In the genomic region with DNA sequence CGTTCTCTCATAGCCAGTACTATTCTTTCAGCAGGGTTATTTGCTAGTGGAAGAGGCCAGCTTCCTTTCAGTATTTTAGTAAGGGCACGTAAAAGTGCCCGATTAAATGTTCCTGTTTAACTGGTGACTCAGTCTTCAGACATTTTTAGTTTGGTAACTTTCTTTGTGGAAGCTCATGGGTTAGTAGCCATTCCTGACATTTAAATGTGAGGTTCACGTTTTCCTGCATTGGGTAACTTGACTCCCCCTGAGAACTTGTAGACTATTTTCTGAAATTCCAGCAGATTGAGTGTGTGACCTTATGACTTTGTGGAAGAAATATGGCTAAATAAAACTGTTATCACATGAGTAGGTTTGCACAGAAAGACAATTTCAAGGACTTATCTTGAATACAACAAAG, we compare ENCODE assay signal across 11 cellular contexts. TPM values are rescaled to one million over a fixed set of nuclear protein-coding genes. Genes with fewer than 3 reads are reported as not detected.
A peak's percentile ranks its signal among the peaks of the same experiment; 100 is the strongest.
DNase-seq lines count a peak whose midpoint lies in the region; ATAC-seq and TF ChIP-seq lines count a peak whose summit lies in the region.
"Had no signal": no experiment of that assay in that cellular context is flagged by ENCODE, and none has a peak within 500 bp of the region (broad histone marks: within the 10 kb centered on the region; RNA-seq: fewer than 3 reads in every experiment).

No MANE protein-coding gene starts in this region.

- no peak overlapping the region for H3K4ac ChIP-seq in trophoblast cell (ENCODE audit: low read depth, low read length)

- H2BK12ac ChIP-seq in trophoblast cell (ENCODE audit: low read length) = no peak overlapping the region

- H4K12ac ChIP-seq in trophoblast cell (ENCODE audit: low read depth, low read length) = no peak overlapping the region

- peak overlapping the region in 5 of 7 donors; percentile 31 to 81 (median 66) for H3K27ac Mint-ChIP-seq in CD14-positive monocyte
- H3K27ac Mint-ChIP-seq in activated naive CD4-positive, alpha-beta T cell treated with anti-CD3 and anti-CD28 coated beads for 36 hours = no peak overlapping the region
- no peak overlapping the region for H3K27ac Mint-ChIP-seq in activated CD4-positive, alpha-beta T cell treated with anti-CD3 and anti-CD28 coated beads, Interleukin-2, amount 10 ng/mL, durations not matched to agents 24 days and 14 days

- H3K79me2 ChIP-seq in trophoblast cell (ENCODE audit: control insufficient read depth, insufficient read depth, low read length, poor library complexity) = peaks cover 2% of the 10 kb centered on the region

- H2BK5ac ChIP-seq in trophoblast cell (ENCODE audit: low read depth, low read length, poor library complexity) = no peak overlapping the region

- peaks cover 0 to 3% of the 10 kb centered on the region in 2 experiments for H3K36me3 ChIP-seq in trophoblast cell (ENCODE audit: control insufficient read depth in 1 of 2, insufficient read depth in 2 of 2, low read length in 2 of 2)

- H4K91ac ChIP-seq in trophoblast cell (ENCODE audit: low read depth, low read length) = no peak overlapping the region

- H3K27ac ChIP-seq in foreskin keratinocyte (peak overlapping the region; percentile 32), trophoblast cell (ENCODE audit: low read depth, low read length) (peak overlapping the region; percentile 26)

- peaks cover 46% of the 10 kb centered on the region for H3K4me1 ChIP-seq in foreskin keratinocyte
- H3K4me1 ChIP-seq in trophoblast cell (ENCODE audit: control insufficient read depth in 1 of 2, insufficient read depth in 2 of 2, low read length in 2 of 2) = peaks cover 29 to 32% of the 10 kb centered on the region in 2 experiments

- DNase-seq in CD14-positive monocyte (ENCODE audit: low spot score) = no peak
- DNase-seq in SW 1271 (lab: John Stamatoyannopoulos, UW) = peak; percentile 46 to 89
- peak; percentile 66 to 85 for DNase-seq in foreskin keratinocyte
- peak in 1 of 2 donors; percentile 60 for DNase-seq in trophoblast cell
- no peak for DNase-seq in activated naive CD4-positive, alpha-beta T cell treated with anti-CD3 and anti-CD28 coated beads for 36 hours
- no peak for DNase-seq in activated T-cell treated with anti-CD3 and anti-CD28 coated beads, Interleukin-2, amount 50 U/mL, for 48 hours
- DNase-seq in activated CD4-positive, alpha-beta T cell treated with anti-CD3 and anti-CD28 coated beads, Interleukin-2, amount 10 ng/mL, durations not matched to agents 24 days and 14 days = no peak
- DNase-seq in Kasumi-1 (lab: John Stamatoyannopoulos, UW) = no peak
- DNase-seq: DMS53, mucosa of descending colon, SIG-M5 had no signal

- H3K4me3 ChIP-seq in trophoblast cell (ENCODE audit: low read depth, low read length) = no peak overlapping the region
- H3K4me3 ChIP-seq: mucosa of descending colon had no signal

- H3K79me1 ChIP-seq in trophoblast cell (ENCODE audit: low read length) = peaks cover 16% of the 10 kb centered on the region

- peaks cover 57% of the 10 kb centered on the region for H3K4me1 Mint-ChIP-seq in CD14-positive monocyte
- peaks cover 40% of the 10 kb centered on the region for H3K4me1 Mint-ChIP-seq in activated naive CD4-positive, alpha-beta T cell treated with anti-CD3 and anti-CD28 coated beads for 36 hours (ENCODE audit: low read depth)
- peaks cover 18% of the 10 kb centered on the region for H3K4me1 Mint-ChIP-seq in activated CD4-positive, alpha-beta T cell treated with anti-CD3 and anti-CD28 coated beads, Interleukin-2, amount 10 ng/mL, durations not matched to agents 24 days and 14 days

- H2AFZ ChIP-seq in trophoblast cell (ENCODE audit: insufficient read depth, low read length, poor library complexity) = no peak overlapping the region

- CTCF ChIA-PET in activated naive CD4-positive, alpha-beta T cell treated with anti-CD3 and anti-CD28 coated beads for 36 hours (lab: Charles Lee) = interaction anchor here (1.2 kb wide), 1 partner anchor 24 kb away, joined by 3 read pairs; no protein-coding TSS in a partner anchor

- H3K9ac ChIP-seq in trophoblast cell (ENCODE audit: low read length) = no peak overlapping the region

- no peaks in the 10 kb centered on the region for H3K9me3 Mint-ChIP-seq in CD14-positive monocyte
- no peaks in the 10 kb centered on the region for H3K9me3 Mint-ChIP-seq in activated naive CD4-positive, alpha-beta T cell treated with anti-CD3 and anti-CD28 coated beads for 36 hours
- H3K9me3 Mint-ChIP-seq in activated CD4-positive, alpha-beta T cell treated with anti-CD3 and anti-CD28 coated beads, Interleukin-2, amount 10 ng/mL, durations not matched to agents 24 days and 14 days = no peaks in the 10 kb centered on the region

- intact Hi-C loops in CD14-positive monocyte (cut with micrococcal nuclease) = no loop called here
- intact Hi-C loops in activated naive CD4-positive, alpha-beta T cell treated with anti-CD3 and anti-CD28 coated beads for 36 hours (cut with micrococcal nuclease) = no loop called here
- intact Hi-C loops in activated CD4-positive, alpha-beta T cell treated with anti-CD3 and anti-CD28 coated beads, Interleukin-2, amount 10 ng/mL, durations not matched to agents 24 days and 14 days (cut with micrococcal nuclease) = no loop called here

- H2BK120ac ChIP-seq in trophoblast cell (ENCODE audit: insufficient read depth, low read length, poor library complexity) = no peak overlapping the region

- no peak overlapping the region for H3K4me3 Mint-ChIP-seq in CD14-positive monocyte
- H3K4me3 Mint-ChIP-seq in activated naive CD4-positive, alpha-beta T cell treated with anti-CD3 and anti-CD28 coated beads for 36 hours = no peak overlapping the region
- no peak overlapping the region for H3K4me3 Mint-ChIP-seq in activated CD4-positive, alpha-beta T cell treated with anti-CD3 and anti-CD28 coated beads, Interleukin-2, amount 10 ng/mL, durations not matched to agents 24 days and 14 days

- no peak overlapping the region for H4K8ac ChIP-seq in trophoblast cell (ENCODE audit: low read depth, low read length)

- H3K36me3 Mint-ChIP-seq in CD14-positive monocyte = peaks cover 66 to 81% of the 10 kb centered on the region in 2 donors
- H3K36me3 Mint-ChIP-seq in activated naive CD4-positive, alpha-beta T cell treated with anti-CD3 and anti-CD28 coated beads for 36 hours (ENCODE audit: low read depth) = peaks cover 21% of the 10 kb centered on the region
- H3K36me3 Mint-ChIP-seq in activated CD4-positive, alpha-beta T cell treated with anti-CD3 and anti-CD28 coated beads, Interleukin-2, amount 10 ng/mL, durations not matched to agents 24 days and 14 days (ENCODE audit: low read depth) = peaks cover 21% of the 10 kb centered on the region

- no peaks in the 10 kb centered on the region for H3K9me3 ChIP-seq in trophoblast cell (ENCODE audit: insufficient read depth, low read depth, low read length)
- H3K9me3 ChIP-seq: mucosa of descending colon had no signal

- H3K27me3 ChIP-seq in foreskin keratinocyte (no peaks in the 10 kb centered on the region), trophoblast cell (ENCODE audit: insufficient read depth, low read length) (no peaks in the 10 kb centered on the region)

- TF ChIP-seq CTCF in CD14-positive monocyte (IDR thresholded peaks at IDR 0.05) (no peak), foreskin keratinocyte (conservative IDR thresholded peaks at IDR 0.05) (no peak)

- H3K14ac ChIP-seq in trophoblast cell (ENCODE audit: low read length) = no peak overlapping the region

- H3K23ac ChIP-seq in trophoblast cell (ENCODE audit: low read length) = no peak overlapping the region

- H3K18ac ChIP-seq in trophoblast cell (ENCODE audit: low read length) = no peak overlapping the region

- H2AK5ac ChIP-seq in trophoblast cell (ENCODE audit: low read length) = no peak overlapping the region

- peaks cover 0 to 2% (median 0%) of the 10 kb centered on the region in 3 donors for H3K27me3 Mint-ChIP-seq in CD14-positive monocyte (ENCODE audit: low read depth in 3 of 3)
- H3K27me3 Mint-ChIP-seq in activated naive CD4-positive, alpha-beta T cell treated with anti-CD3 and anti-CD28 coated beads for 36 hours (ENCODE audit: low read depth) = no peaks in the 10 kb centered on the region
- no peaks in the 10 kb centered on the region for H3K27me3 Mint-ChIP-seq in activated CD4-positive, alpha-beta T cell treated with anti-CD3 and anti-CD28 coated beads, Interleukin-2, amount 10 ng/mL, durations not matched to agents 24 days and 14 days

- peak; percentile 8 for ATAC-seq in foreskin keratinocyte
- ATAC-seq: mucosa of descending colon had no signal

- H3K4me2 ChIP-seq in trophoblast cell (ENCODE audit: low read length) = no peak overlapping the region

- no CpG with 5 or more reads among the region's 4 CpGs for WGBS in trophoblast cell (ENCODE audit: extremely low coverage, insufficient coverage, insufficient read length)

RNA-seq across cellular contexts. Expression of a gene that starts 16.9 kb away (rescaled TPM):
- polyA plus RNA-seq in CD14-positive monocyte (10 to 100 TPM; 37.3 to 67.1 TPM), foreskin keratinocyte (4.9 and 6.5 TPM in 2 replicates)
- total RNA-seq in foreskin keratinocyte = 32.7 and 41.4 TPM in 2 replicates
- 12.4 and 13.4 TPM in 2 replicates for polyA plus RNA-seq in trophoblast cell (2013)
- 10 to 100 TPM; 57.2 to 64.9 TPM for total RNA-seq in activated naive CD4-positive, alpha-beta T cell treated with anti-CD3 and anti-CD28 coated beads for 36 hours
- total RNA-seq in activated CD4-positive, alpha-beta T cell treated with anti-CD3 and anti-CD28 coated beads, Interleukin-2, amount 10 ng/mL, durations not matched to agents 24 days and 14 days = 75.2 and 76.6 TPM in 2 replicates

Comparison
In these comparisons a context has a peak if more than half of its experiments do, and no peak if none do; other contexts are left out.
1. DNase-seq: peak in SW 1271 (2 of 2) and foreskin keratinocyte (2 of 2); none in CD14-positive monocyte (single experiment), activated naive CD4-positive, alpha-beta T cell treated with anti-CD3 and anti-CD28 coated beads for 36 hours (single experiment), activated T-cell treated with anti-CD3 and anti-CD28 coated beads, Interleukin-2, amount 50 U/mL, for 48 hours (0 of 2), activated CD4-positive, alpha-beta T cell treated with anti-CD3 and anti-CD28 coated beads, Interleukin-2, amount 10 ng/mL, durations not matched to agents 24 days and 14 days (single experiment) and Kasumi-1 (0 of 2).
2. H3K27ac Mint-ChIP-seq: peak in CD14-positive monocyte (5 of 7); none in activated naive CD4-positive, alpha-beta T cell treated with anti-CD3 and anti-CD28 coated beads for 36 hours (single experiment) and activated CD4-positive, alpha-beta T cell treated with anti-CD3 and anti-CD28 coated beads, Interleukin-2, amount 10 ng/mL, durations not matched to agents 24 days and 14 days (single experiment).